In genomic region chr2:87919023-87919665, GRCh38 we compare ENCODE assay signal across 5 cellular contexts.
A peak's percentile ranks its signal among the peaks of the same experiment; 100 is the strongest.
DNase-seq lines count a peak whose midpoint lies in the region; ATAC-seq, FAIRE-seq and TF ChIP-seq lines count a peak whose summit lies in the region.
"Not testable (repeated sequence)": the region's sequence is repeated elsewhere in the genome, so short reads cannot be mapped to it uniquely, and the experiment has no call there.

No MANE protein-coding gene starts in this region.

- ATAC-seq in left lobe of liver: peak; percentile 94

- H3K27ac ChIP-seq in Karpas-422 (ENCODE audit: low read length): not testable (repeated sequence)

- DNase-seq in GM12892 (ENCODE audit: insufficient read length): not testable (repeated sequence)
- peak; percentile 21 for DNase-seq in Karpas-422
- DNase-seq in left lobe of liver (ENCODE audit: low spot score): peak; percentile 57
- DNase-seq in mucosa of gallbladder (ENCODE audit: low spot score): peak; percentile 26
- DNase-seq in renal cortical epithelial cell (ENCODE audit: low read depth): peak; percentile 1

- H3K36me3 ChIP-seq in Karpas-422 (ENCODE audit: insufficient read depth, low read length): not testable (repeated sequence)

- not testable (repeated sequence) for H3K9me2 ChIP-seq in Karpas-422 (replicated peaks; ENCODE audit: insufficient read depth, low read length)

- H3K9me3 ChIP-seq in Karpas-422 (ENCODE audit: low read length): not testable (repeated sequence)

- H3K4me3 ChIP-seq in Karpas-422 (ENCODE audit: low read length): not testable (repeated sequence)

- not testable (repeated sequence) for H4K20me1 ChIP-seq in Karpas-422 (ENCODE audit: insufficient read depth, low read depth, low read length)

- H2AFZ ChIP-seq in Karpas-422 (ENCODE audit: low read length): not testable (repeated sequence)

- not testable (repeated sequence) for H3K27me3 ChIP-seq in Karpas-422 (ENCODE audit: low read length)

- not testable (repeated sequence) for H3K4me2 ChIP-seq in Karpas-422 (ENCODE audit: low read depth, low read length, poor library complexity, severe bottlenecking)

- not testable (repeated sequence) for H3K9ac ChIP-seq in Karpas-422 (ENCODE audit: low read length)

- TF ChIP-seq POLR2A in GM12892 (IDR thresholded peaks at IDR 0.05; ENCODE audit: low read depth, low read length): not testable (repeated sequence)

- peak; percentile 5 for FAIRE-seq in GM12892 (lab: Jason Lieb, UNC)

- H3K79me2 ChIP-seq in Karpas-422 (ENCODE audit: low read length): not testable (repeated sequence)

- not testable (repeated sequence) for H3K4me1 ChIP-seq in Karpas-422 (ENCODE audit: low read length)
